In genomic region chr11:64687641-64688533, GRCh38 we compare ENCODE assay signal across 8 cellular contexts. TPM values are rescaled to one million over a fixed set of nuclear protein-coding genes. Genes with fewer than 3 reads are reported as not detected.
A peak's percentile ranks its signal among the peaks of the same experiment; 100 is the strongest.
DNase-seq lines count a peak whose midpoint lies in the region; ATAC-seq and TF ChIP-seq lines count a peak whose summit lies in the region.

No MANE protein-coding gene starts in this region.

- H3K36me3 ChIP-seq in CD8-positive, alpha-beta memory T cell (ENCODE audit: insufficient read depth, low read length): no peaks in the 10 kb centered on the region
- H3K36me3 ChIP-seq in PC-3 (ENCODE audit: low read depth, low read length) (no peaks in the 10 kb centered on the region), psoas muscle (ENCODE audit: insufficient read depth in 1 of 2, low read depth in 1 of 2) (no peaks in the 10 kb centered on the region)

- no peak overlapping the region for H3K27ac ChIP-seq in CD8-positive, alpha-beta memory T cell (ENCODE audit: low read depth, low read length)
- H3K27ac ChIP-seq in PC-3 (ENCODE audit: low read length) (no peak overlapping the region), psoas muscle (peak overlapping the region; percentile 71)

- no peaks in the 10 kb centered on the region for H3K36me3 Mint-ChIP-seq in CD8-positive, alpha-beta memory T cell

- peak overlapping the region in 4 of 8 donors; percentile 1 to 41 (median 27) for H3K27ac Mint-ChIP-seq in CD8-positive, alpha-beta memory T cell

- peaks cover 12% of the 10 kb centered on the region for H3K27me3 ChIP-seq in CD8-positive, alpha-beta memory T cell (ENCODE audit: insufficient read depth, low read length, poor library complexity, severe bottlenecking)
- peaks cover 10% of the 10 kb centered on the region for H3K27me3 ChIP-seq in PC-3 (ENCODE audit: low read length)
- no peaks in the 10 kb centered on the region for H3K27me3 ChIP-seq in psoas muscle (ENCODE audit: insufficient read depth in 3 of 3, low read length in 2 of 3)

- no peaks in the 10 kb centered on the region for H3F3A ChIP-seq in PC-3 (ENCODE audit: low read length, unreplicated experiment)

- H4K20me1 ChIP-seq in PC-3 (ENCODE audit: low read length): no peaks in the 10 kb centered on the region

- H3K4me1 Mint-ChIP-seq in CD8-positive, alpha-beta memory T cell: peaks cover 9 to 25% (median 23%) of the 10 kb centered on the region in 3 donors

- no peaks in the 10 kb centered on the region for H3K9me3 ChIP-seq in CD8-positive, alpha-beta memory T cell (ENCODE audit: low read length)
- H3K9me3 ChIP-seq in PC-3 (ENCODE audit: low read length) (no peaks in the 10 kb centered on the region), psoas muscle (no peaks in the 10 kb centered on the region)

- H3K4me2 ChIP-seq in PC-3 (ENCODE audit: low read length): no peak overlapping the region

- H3K4me3 ChIP-seq in CD8-positive, alpha-beta memory T cell (ENCODE audit: low read length): no peak overlapping the region
- H3K4me3 ChIP-seq in PC-3 (ENCODE audit: low read length) (no peak overlapping the region; the same call in 1 of the 2 replicates), psoas muscle (peak overlapping the region; percentile 63)

- ATAC-seq in PC-3 (peak; percentile 4; the same call in 1 of the 2 replicates), psoas muscle (peak in 3 of 4 donors; percentile 0 to 14 (median 5)), GM18511 (IDR thresholded peaks at IDR 0.05; ENCODE audit: unreplicated experiment) (no peak), HG03432 (IDR thresholded peaks at IDR 0.05; ENCODE audit: unreplicated experiment) (no peak)

- CTCF ChIA-PET in CD8-positive, alpha-beta memory T cell (lab: Charles Lee): interaction anchor here (0.7 to 2.3 kb wide), 22 partner anchors 9 to 434 kb away, joined by 3 to 28 read pairs (median 5); partner anchors contain the start of genes FAU, MRPL49, NRXN2 and PRDX5
- CTCF ChIA-PET in PC-3 (lab: Charles Lee): interaction anchor here (0.6 to 1.4 kb wide), 9 partner anchors 17 to 333 kb away, joined by 3 to 11 read pairs (median 4); no protein-coding TSS in a partner anchor

- intact Hi-C loops in PC-3 (cut with micrococcal nuclease): loop anchor here (1.0 kb wide), 2 partner anchors 35 to 55 kb away; partner anchors contain the start of gene NRXN2
- intact Hi-C loops in head of caudate nucleus (cut with DNase I): loop anchor here (5.0 kb wide), 1 partner anchor 36 kb away; no protein-coding TSS in a partner anchor
- intact Hi-C loops in psoas muscle (cut with DNase I): loop anchor here (5.0 kb wide), 2 partner anchors 34 to 54 kb away; partner anchors contain the start of genes NRXN2 (in 2 of the 2) and RASGRP2 (in 1 of the 2)

- no peaks in the 10 kb centered on the region for H3K79me2 ChIP-seq in PC-3 (ENCODE audit: low read length)

- no peak for DNase-seq in CD8-positive, alpha-beta memory T cell
- no peak for DNase-seq in PC-3
- DNase-seq in head of caudate nucleus: peak in 23 of 42 donors; percentile 9 to 67 (median 42)
- peak in 1 of 2 donors; percentile 64 for DNase-seq in psoas muscle
- no peak for DNase-seq in stimulated activated CD4-positive, alpha-beta T cell treated with anti-CD3 and anti-CD28 coated beads, Interleukin-15, amount 100 ng/mL, for 24 hours
- DNase-seq in NOMO-1 treated with DMSO at 0.1 percent for 48 hours (lab: John Stamatoyannopoulos, UW; ENCODE audit: unreplicated experiment): no peak

- no peak for TF ChIP-seq CTCF in PC-3 (conservative IDR thresholded peaks at IDR 0.05; ENCODE audit: low read depth, low read length)
- no peak for TF ChIP-seq CTCF in psoas muscle (IDR thresholded peaks at IDR 0.05)

- no peak overlapping the region for H3K9ac ChIP-seq in PC-3 (ENCODE audit: low read length)

- peak overlapping the region; percentile 78; the same call in 1 of the 2 replicates for H2AFZ ChIP-seq in PC-3 (ENCODE audit: low read length)

- peaks cover 17 to 23% of the 10 kb centered on the region in 2 donors for H3K27me3 Mint-ChIP-seq in CD8-positive, alpha-beta memory T cell

- no TSS peak for BruUV-seq in PC-3 (replicated peaks; lab: Mats Ljungman, UMichigan)

- POLR2A ChIA-PET in CD8-positive, alpha-beta memory T cell (lab: Charles Lee): interaction anchor here (1.0 to 1.4 kb wide), 2 partner anchors 35 to 55 kb away, joined by 3 to 5 read pairs; partner anchors contain the start of gene NRXN2
- POLR2A ChIA-PET in PC-3 (lab: Charles Lee; ENCODE audit: unreplicated experiment): no interaction called here

- H3K9me2 ChIP-seq in PC-3 (replicated peaks; ENCODE audit: low read length): no peaks in the 10 kb centered on the region

- H3K9me3 Mint-ChIP-seq in CD8-positive, alpha-beta memory T cell: no peaks in the 10 kb centered on the region

- peaks cover 9% of the 10 kb centered on the region for H3K4me1 ChIP-seq in CD8-positive, alpha-beta memory T cell (ENCODE audit: insufficient read depth, low read length)
- H3K4me1 ChIP-seq in PC-3 (ENCODE audit: insufficient read depth, low read length) (no peaks in the 10 kb centered on the region), psoas muscle (peaks cover 18% of the 10 kb centered on the region)

- 23 to 40% (median 27%) methylated on average over 19 of the region's 19 CpGs for WGBS in psoas muscle, 3 donors

- peak overlapping the region in 4 of 7 donors; percentile 33 to 82 (median 66) for H3K4me3 Mint-ChIP-seq in CD8-positive, alpha-beta memory T cell

RNA-seq across cellular contexts. Expression of gene NRXN2, which starts 35.1 kb away (rescaled TPM):
- total RNA-seq in CD8-positive, alpha-beta memory T cell: under 1 TPM; 0.55 to 0.75 TPM
- not detected for polyA plus RNA-seq in CD8-positive, alpha-beta memory T cell
- total RNA-seq in PC-3 (2014; rRNA removed) (not detected in 2 replicates), psoas muscle (1 to 10 TPM; 1.4 to 5.2 (median 3.5) TPM)
- polyA plus RNA-seq in psoas muscle: 1 to 10 TPM in 1 of 3 donors, under 1 TPM in 2; 0.44 to 1.9 (median 0.60) TPM

RNA-seq across cellular contexts. Expression of gene RASGRP2, which starts 56.1 kb away (rescaled TPM):
- total RNA-seq in CD8-positive, alpha-beta memory T cell: 10 to 100 TPM; 30.2 to 33.5 TPM
- 145 TPM for polyA plus RNA-seq in CD8-positive, alpha-beta memory T cell
- not detected in 2 replicates for total RNA-seq in PC-3 (2014; rRNA removed)
- total RNA-seq in psoas muscle: 1 to 10 TPM; 2.6 to 8.6 (median 6.0) TPM
- polyA plus RNA-seq in psoas muscle: 10 to 100 TPM in 1 of 3 donors, 1 to 10 TPM in 2; 6.5 to 14.7 (median 9.1) TPM

Comparison
In these comparisons a context has a peak if more than half of its experiments do, and no peak if none do; other contexts are left out.
1. DNase-seq: peak in head of caudate nucleus (23 of 42); none in CD8-positive, alpha-beta memory T cell (0 of 5), PC-3 (single experiment), stimulated activated CD4-positive, alpha-beta T cell treated with anti-CD3 and anti-CD28 coated beads, Interleukin-15, amount 100 ng/mL, for 24 hours (single experiment) and NOMO-1 treated with DMSO at 0.1 percent for 48 hours (single experiment).
2. ATAC-seq: peak in PC-3 (single experiment) and psoas muscle (3 of 4); none in GM18511 (single experiment) and HG03432 (single experiment).